8 cellular contexts compared by ENCODE assay signal in the genomic region with DNA sequence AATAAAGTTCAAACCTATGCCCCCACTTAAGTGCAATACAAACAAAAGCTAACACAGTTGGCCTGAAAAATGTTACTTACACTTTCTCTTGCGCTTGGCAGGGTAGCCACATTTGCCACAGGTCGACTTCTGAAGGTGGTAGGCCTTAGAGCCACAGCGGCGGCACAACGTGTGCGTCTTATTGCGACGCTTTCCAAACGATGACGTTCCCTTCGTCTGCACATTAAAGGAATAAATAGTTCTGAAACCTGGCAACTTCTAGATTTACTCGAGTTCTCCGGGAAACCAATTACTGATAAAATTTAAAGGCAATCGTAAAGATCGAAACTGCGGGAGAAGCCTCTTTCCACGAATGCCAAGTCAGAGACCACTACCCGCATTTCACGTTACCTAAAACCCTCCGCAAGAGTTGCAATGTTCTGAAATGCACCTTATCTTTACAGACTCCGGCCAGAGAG. TPM values are rescaled to one million over a fixed set of nuclear protein-coding genes. Genes with fewer than 3 reads are reported as not detected.
A peak's percentile ranks its signal among the peaks of the same experiment; 100 is the strongest.
DNase-seq lines count a peak whose midpoint lies in the region; FAIRE-seq and TF ChIP-seq lines count a peak whose summit lies in the region.

No MANE protein-coding gene starts in this region.

- peaks cover 53% of the 10 kb centered on the region for H3K36me3 Mint-ChIP-seq in T-helper 1 cell treated with Interleukin-12 subunit alpha and Interleukin-12 subunit beta and Interleukin-4 antibody, amounts not matched to agents 30 μg/mL and 1 μg/mL, for 36 hours (ENCODE audit: low read depth)

- H3K4me1 Mint-ChIP-seq in T-helper 1 cell treated with Interleukin-12 subunit alpha and Interleukin-12 subunit beta and Interleukin-4 antibody, amounts not matched to agents 30 μg/mL and 1 μg/mL, for 36 hours (ENCODE audit: low read depth), result peaks cover 42% of the 10 kb centered on the region

- peak overlapping the region; percentile 82 for H2BK5ac ChIP-seq in mesendoderm (ENCODE audit: low read length)

- TF ChIP-seq POLR2A in transverse colon (IDR thresholded peaks at IDR 0.05), result no peak

- peak overlapping the region; percentile 58 for H3K4me2 ChIP-seq in mesendoderm (ENCODE audit: low read length)

- no peaks in the 10 kb centered on the region for H3K9me3 Mint-ChIP-seq in T-helper 1 cell treated with Interleukin-12 subunit alpha and Interleukin-12 subunit beta and Interleukin-4 antibody, amounts not matched to agents 30 μg/mL and 1 μg/mL, for 36 hours

- no peak for TF ChIP-seq EP300 in transverse colon (IDR thresholded peaks at IDR 0.05; ENCODE audit: low read depth)

- peak overlapping the region; percentile 83 for H3K4ac ChIP-seq in mesendoderm (ENCODE audit: low read depth, low read length)

- TF ChIP-seq CTCF in transverse colon (IDR thresholded peaks at IDR 0.05), result no peak
- TF ChIP-seq CTCF in D721Med (IDR thresholded peaks at IDR 0.05; ENCODE audit: insufficient read depth, missing control alignments), result no peak

- no peak overlapping the region for H2BK15ac ChIP-seq in mesendoderm (replicated peaks; ENCODE audit: low read depth)

- H4K5ac ChIP-seq in mesendoderm (ENCODE audit: low read length), result peak overlapping the region; percentile 100

- no peak for FAIRE-seq in D721Med (lab: Jason Lieb, UNC)

- peaks cover 4% of the 10 kb centered on the region for H3K79me1 ChIP-seq in mesendoderm (ENCODE audit: low read length)

- H3K9ac ChIP-seq in mesendoderm (ENCODE audit: low read length), result peak overlapping the region; percentile 100

- H3K27me3 Mint-ChIP-seq in T-helper 1 cell treated with Interleukin-12 subunit alpha and Interleukin-12 subunit beta and Interleukin-4 antibody, amounts not matched to agents 30 μg/mL and 1 μg/mL, for 36 hours (ENCODE audit: low read depth), result no peaks in the 10 kb centered on the region

- H3K79me2 ChIP-seq in mesendoderm (ENCODE audit: control insufficient read depth, insufficient read depth, low read length), result peaks cover 37% of the 10 kb centered on the region

- DNase-seq in activated CD8-positive, alpha-beta memory T cell treated with anti-CD3 and anti-CD28 coated beads for 1 hour (ENCODE audit: extremely low read depth in 1 of 2, low read depth in 1 of 2), result peak; percentile 32 to 37
- no peak for DNase-seq in activated CD8-positive, alpha-beta memory T cell treated with anti-CD3 and anti-CD28 coated beads, Interleukin-2, amount 50 U/mL, for 48 hours
- peak; percentile 10 for DNase-seq in cerebellar cortex (ENCODE audit: low spot score)
- DNase-seq in mesendoderm, result peak; percentile 38
- peak; percentile 29 for DNase-seq in transverse colon
- no peak for DNase-seq in D721Med (ENCODE audit: insufficient read length, low spot score)
- no peak for DNase-seq in NCI-H1048 (lab: John Stamatoyannopoulos, UW)

- H2BK120ac ChIP-seq in mesendoderm (ENCODE audit: low read depth, low read length), result peak overlapping the region; percentile 19

- peak overlapping the region; percentile 97 for H3K27ac Mint-ChIP-seq in T-helper 1 cell treated with Interleukin-12 subunit alpha and Interleukin-12 subunit beta and Interleukin-4 antibody, amounts not matched to agents 30 μg/mL and 1 μg/mL, for 36 hours

- WGBS in mesendoderm (ENCODE audit: extremely low coverage, insufficient coverage, low lambda C conversion rate), result no CpG with 5 or more reads among the region's 21 CpGs
- 0% methylated on average over 11 to 21 of the region's 21 CpGs for WGBS in transverse colon (ENCODE audit: low coverage in 1 of 2), 2 donors

- peak overlapping the region; percentile 78 for H3K18ac ChIP-seq in mesendoderm (ENCODE audit: low read length)

- H3K4me3 ChIP-seq in mesendoderm (ENCODE audit: low read length) (peak overlapping the region; percentile 100), transverse colon (peak overlapping the region; percentile 50 to 61 (median 55))

- H3K9me3 ChIP-seq in transverse colon, result no peaks in the 10 kb centered on the region

- H2AK5ac ChIP-seq in mesendoderm (ENCODE audit: low read length), result peak overlapping the region; percentile 99

- H3K27me3 ChIP-seq in mesendoderm (ENCODE audit: insufficient read depth, low read length, poor library complexity) (no peaks in the 10 kb centered on the region), transverse colon (no peaks in the 10 kb centered on the region)

- peak overlapping the region; percentile 96 for H3K4me3 Mint-ChIP-seq in T-helper 1 cell treated with Interleukin-12 subunit alpha and Interleukin-12 subunit beta and Interleukin-4 antibody, amounts not matched to agents 30 μg/mL and 1 μg/mL, for 36 hours

- intact Hi-C loops in transverse colon (cut with DNase I; ENCODE audit: low total_unique reads), result no loop called here

- H3K23ac ChIP-seq in mesendoderm (ENCODE audit: low read length), result peak overlapping the region; percentile 87

- in situ Hi-C loops in transverse colon (cut with MboI; ENCODE audit: low pct_ligation_motif_present in 1 of 4, low pct_unique_long_range_greater_than_20kb in 1 of 4, low sequenced_read_pairs in 3 of 4), result no loop called here

- H3K36me3 ChIP-seq in mesendoderm (ENCODE audit: control insufficient read depth, insufficient read depth, low read length), result peaks cover 12% of the 10 kb centered on the region
- H3K36me3 ChIP-seq in transverse colon, result peaks cover 0 to 35% (median 17%) of the 10 kb centered on the region in 4 donors

- H4K8ac ChIP-seq in mesendoderm (ENCODE audit: low read depth, low read length), result peak overlapping the region; percentile 68

- H3K27ac ChIP-seq in mesendoderm (ENCODE audit: low read depth, low read length), result peak overlapping the region; percentile 49
- H3K27ac ChIP-seq in transverse colon, result peak overlapping the region; percentile 88 to 94 (median 92)

- peak overlapping the region; percentile 100 for H3K56ac ChIP-seq in mesendoderm (ENCODE audit: low read length)

- H3K4me1 ChIP-seq in mesendoderm (ENCODE audit: control insufficient read depth, low read depth, low read length) (no peaks in the 10 kb centered on the region), transverse colon (peaks cover 11 to 23% (median 13%) of the 10 kb centered on the region in 4 donors)

RNA-seq across cellular contexts. Expression of gene RPL37, which starts 0.6 kb away (rescaled TPM):
- 5,874 TPM for polyA plus RNA-seq in mesendoderm (2013, experiment 1 of 2)
- polyA plus RNA-seq in mesendoderm (2013, experiment 2 of 2), result 5,944 TPM
- total RNA-seq in transverse colon, result 100 to 1,000 TPM in 2 of 4 donors, 10 to 100 TPM in 2; 15.1 to 157 (median 90.5) TPM

RNA-seq across cellular contexts. Expression of gene CARD6, which starts 6.7 kb away (rescaled TPM):
- 0.35 TPM for polyA plus RNA-seq in mesendoderm (2013, experiment 1 of 2)
- 0.31 TPM for polyA plus RNA-seq in mesendoderm (2013, experiment 2 of 2)
- 1 to 10 TPM in 3 of 4 donors, under 1 TPM in 1; 0.60 to 4.4 (median 3.0) TPM for total RNA-seq in transverse colon

RNA-seq across cellular contexts. Expression of gene PRKAA1, which starts 36.2 kb away (rescaled TPM):
- polyA plus RNA-seq in mesendoderm (2013, experiment 1 of 2), result 29.0 TPM
- polyA plus RNA-seq in mesendoderm (2013, experiment 2 of 2), result 26.4 TPM
- 100 to 1,000 TPM in 3 of 4 donors, 10 to 100 TPM in 1; 79.3 to 262 (median 112) TPM for total RNA-seq in transverse colon

Comparison
In these comparisons a context has a peak if more than half of its experiments do, and no peak if none do; other contexts are left out.
1. DNase-seq: peak in activated CD8-positive, alpha-beta memory T cell treated with anti-CD3 and anti-CD28 coated beads for 1 hour (2 of 2), cerebellar cortex (single experiment), mesendoderm (single experiment) and transverse colon (single experiment); none in activated CD8-positive, alpha-beta memory T cell treated with anti-CD3 and anti-CD28 coated beads, Interleukin-2, amount 50 U/mL, for 48 hours (single experiment), D721Med (single experiment) and NCI-H1048 (single experiment).